In genomic region chr14:91058017-91058675, GRCh38 we compare ENCODE assay signal across 1 cellular context.
TF ChIP-seq lines count a peak whose summit lies in the region.

No MANE protein-coding gene starts in this region.

TF ChIP-seq in endothelial cell of umbilical vein, 7 proteins besides CTCF, POLR2A, EP300 and RAD21 (continued from another document):
- TF ChIP-seq POLR2AphosphoS5 (IDR thresholded peaks at IDR 0.05; ENCODE audit: insufficient read depth, low read depth, low read length), result no peak
